ENCODE assay signal across 20 cellular contexts in genomic region chr9:72453797-72454196, GRCh38.
A peak's percentile ranks its signal among the peaks of the same experiment; 100 is the strongest.
DNase-seq lines count a peak whose midpoint lies in the region; ATAC-seq, FAIRE-seq and TF ChIP-seq lines count a peak whose summit lies in the region.
"Had no signal": no experiment of that assay in that cellular context is flagged by ENCODE, and none has a peak within 500 bp of the region (broad histone marks: within the 10 kb centered on the region; RNA-seq: fewer than 3 reads in every experiment).

No MANE protein-coding gene starts in this region.

- in situ Hi-C loops in GM13976 (cut with MboI; ENCODE audit: low sequenced_read_pairs, unreplicated experiment), result no loop called here

- no peak for TF ChIP-seq CTCF in activated CD8-positive, alpha-beta T cell treated with anti-CD3 and anti-CD28 coated beads for 36 hours (IDR thresholded peaks at IDR 0.05)
- TF ChIP-seq CTCF in GM13976 (IDR thresholded peaks at IDR 0.05; ENCODE audit: borderline replicate concordance, control extremely low read depth, extremely low read depth, insufficient read depth, missing control alignments), result no peak

- CTCF ChIA-PET in activated CD8-positive, alpha-beta T cell treated with anti-CD3 and anti-CD28 coated beads for 36 hours (lab: Charles Lee), result interaction anchor here (1.6 kb wide), 1 partner anchor 21 kb away, joined by 4 read pairs; no protein-coding TSS in a partner anchor

- H3K27ac Mint-ChIP-seq in activated CD8-positive, alpha-beta T cell treated with anti-CD3 and anti-CD28 coated beads for 36 hours, result no peak overlapping the region
- no peak overlapping the region for H3K27ac Mint-ChIP-seq in natural killer cell treated with Interleukin-12 subunit alpha and Interleukin-12 subunit beta and Interleukin-15 and Interleukin-18, amount 100 ng/mL, for 72 hours
- H3K27ac Mint-ChIP-seq: CD4-positive, alpha-beta T cell; HFFc6; IgD-negative memory B cell had no signal

- H3K27me3 Mint-ChIP-seq in activated CD8-positive, alpha-beta T cell treated with anti-CD3 and anti-CD28 coated beads for 36 hours, result peaks cover 3% of the 10 kb centered on the region
- peaks cover 10 to 16% of the 10 kb centered on the region in 2 donors for H3K27me3 Mint-ChIP-seq in natural killer cell treated with Interleukin-12 subunit alpha and Interleukin-12 subunit beta and Interleukin-15 and Interleukin-18, amount 100 ng/mL, for 72 hours
- H3K27me3 Mint-ChIP-seq: CD4-positive, alpha-beta T cell; IgD-negative memory B cell had no signal

- FAIRE-seq in H54 (lab: Jason Lieb, UNC) (peak; percentile 85), islet of Langerhans (lab: Jason Lieb, UNC) (peak; percentile 5)
- FAIRE-seq: GM12878 had no signal

- no peak overlapping the region for H3K4me3 Mint-ChIP-seq in activated CD8-positive, alpha-beta T cell treated with anti-CD3 and anti-CD28 coated beads for 36 hours
- no peak overlapping the region for H3K4me3 Mint-ChIP-seq in natural killer cell treated with Interleukin-12 subunit alpha and Interleukin-12 subunit beta and Interleukin-15 and Interleukin-18, amount 100 ng/mL, for 72 hours
- H3K4me3 Mint-ChIP-seq: CD4-positive, alpha-beta T cell; HFFc6; IgD-negative memory B cell had no signal

- H3K36me3 Mint-ChIP-seq in activated CD8-positive, alpha-beta T cell treated with anti-CD3 and anti-CD28 coated beads for 36 hours (ENCODE audit: low read depth), result no peaks in the 10 kb centered on the region
- H3K36me3 Mint-ChIP-seq in natural killer cell treated with Interleukin-12 subunit alpha and Interleukin-12 subunit beta and Interleukin-15 and Interleukin-18, amount 100 ng/mL, for 72 hours, result no peaks in the 10 kb centered on the region
- H3K36me3 Mint-ChIP-seq: IgD-negative memory B cell had no signal

- ATAC-seq in activated CD8-positive, alpha-beta T cell treated with anti-CD3 and anti-CD28 coated beads for 36 hours, result no peak
- ATAC-seq in natural killer cell treated with Interleukin-12 subunit alpha and Interleukin-12 subunit beta and Interleukin-15 and Interleukin-18, amount 100 ng/mL, for 72 hours, result no peak
- ATAC-seq: GM12878, Right ventricle myocardium inferior had no signal

- no peak for DNase-seq in H54 (ENCODE audit: insufficient read length, low spot score)
- peak; percentile 3 for DNase-seq in NCI-H526 treated with DMSO at 0.1 percent for 48 hours (lab: John Stamatoyannopoulos, UW)
- peak; percentile 60 for DNase-seq in renal cortical epithelial cell (ENCODE audit: low read depth)
- DNase-seq in activated CD8-positive, alpha-beta T cell treated with anti-CD3 and anti-CD28 coated beads for 36 hours, result no peak
- DNase-seq in GM13976 (ENCODE audit: low spot score), result no peak
- DNase-seq in natural killer cell treated with Interleukin-12 subunit alpha and Interleukin-12 subunit beta and Interleukin-15 and Interleukin-18, amount 100 ng/mL, for 72 hours (ENCODE audit: low spot score), result no peak
- DNase-seq: ACHN; CD4-positive, alpha-beta T cell; COR-L47; DND-41; HFFc6; NCI-H1105; NCI-H146; NCI-H2029; NCI-H524 treated with DMSO at 0.1 percent for 48 hours; OCI-M1 had no signal

- H3K4me1 Mint-ChIP-seq in activated CD8-positive, alpha-beta T cell treated with anti-CD3 and anti-CD28 coated beads for 36 hours (ENCODE audit: low read depth), result peaks cover 5% of the 10 kb centered on the region
- no peaks in the 10 kb centered on the region for H3K4me1 Mint-ChIP-seq in natural killer cell treated with Interleukin-12 subunit alpha and Interleukin-12 subunit beta and Interleukin-15 and Interleukin-18, amount 100 ng/mL, for 72 hours (ENCODE audit: low read depth in 2 of 2)
- H3K4me1 Mint-ChIP-seq: IgD-negative memory B cell had no signal

- intact Hi-C loops in activated CD8-positive, alpha-beta T cell treated with anti-CD3 and anti-CD28 coated beads for 36 hours (cut with micrococcal nuclease), result no loop called here

- no peaks in the 10 kb centered on the region for H3K9me3 Mint-ChIP-seq in activated CD8-positive, alpha-beta T cell treated with anti-CD3 and anti-CD28 coated beads for 36 hours
- H3K9me3 Mint-ChIP-seq in natural killer cell treated with Interleukin-12 subunit alpha and Interleukin-12 subunit beta and Interleukin-15 and Interleukin-18, amount 100 ng/mL, for 72 hours, result no peaks in the 10 kb centered on the region
- H3K9me3 Mint-ChIP-seq: CD4-positive, alpha-beta T cell; HFFc6 had no signal

- POLR2A ChIA-PET in activated CD8-positive, alpha-beta T cell treated with anti-CD3 and anti-CD28 coated beads for 36 hours (lab: Charles Lee), result no interaction called here

- no peak for TF ChIP-seq POLR2A in H54 (IDR thresholded peaks at IDR 0.05; ENCODE audit: low read depth, low read length)

Comparison
In these comparisons a context has a peak if more than half of its experiments do, and no peak if none do; other contexts are left out.
1. DNase-seq: peak in NCI-H526 treated with DMSO at 0.1 percent for 48 hours (single experiment) and renal cortical epithelial cell (single experiment); none in H54 (single experiment), activated CD8-positive, alpha-beta T cell treated with anti-CD3 and anti-CD28 coated beads for 36 hours (single experiment), GM13976 (single experiment) and natural killer cell treated with Interleukin-12 subunit alpha and Interleukin-12 subunit beta and Interleukin-15 and Interleukin-18, amount 100 ng/mL, for 72 hours (single experiment).